ENCODE assay signal across 11 cellular contexts in the genomic region with DNA sequence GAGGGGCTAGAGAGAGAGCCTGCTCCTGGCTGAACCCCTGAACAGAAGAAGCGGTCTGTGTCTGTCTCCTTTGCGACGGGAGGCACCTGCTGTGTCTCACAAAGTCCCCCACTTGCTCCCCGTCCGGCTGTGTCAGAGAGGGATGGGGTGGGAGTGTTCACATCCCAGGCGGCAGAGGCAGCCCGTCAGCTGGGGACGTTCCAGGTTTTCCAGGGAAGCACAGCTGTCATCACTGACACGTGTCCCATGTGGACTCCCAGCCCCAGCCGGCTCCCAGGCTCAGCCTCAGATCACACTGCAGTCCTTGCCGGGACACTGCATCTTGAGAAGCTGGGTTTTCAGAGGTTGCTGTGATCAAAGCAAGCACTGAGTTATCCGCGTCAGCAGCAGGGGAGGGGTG. TPM values are rescaled to one million over a fixed set of nuclear protein-coding genes. Genes with fewer than 3 reads are reported as not detected.
DNase-seq lines count a peak whose midpoint lies in the region; ATAC-seq and TF ChIP-seq lines count a peak whose summit lies in the region.
"Had no signal": no experiment of that assay in that cellular context is flagged by ENCODE, and none has a peak within 500 bp of the region (broad histone marks: within the 10 kb centered on the region; RNA-seq: fewer than 3 reads in every experiment).

No MANE protein-coding gene starts in this region.

- no peak for TF ChIP-seq POLR2A in upper lobe of left lung (IDR thresholded peaks at IDR 0.05)

- H3K36me3 ChIP-seq in SK-N-MC (ENCODE audit: insufficient read depth, low read length): peaks cover 21% of the 10 kb centered on the region; the same call in 1 of the 2 replicates
- H3K36me3 ChIP-seq in upper lobe of left lung: peaks cover 3 to 49% (median 29%) of the 10 kb centered on the region in 4 donors

- ATAC-seq in stimulated activated effector memory CD8-positive, alpha-beta T cell treated with anti-CD3 and anti-CD28 coated beads, Interleukin-12 subunit alpha, Interleukin-12 subunit beta, amount 100 ng/mL, for 72 hours: no peak
- ATAC-seq in upper lobe of left lung (ENCODE audit: low FRiP score in 2 of 2): no peak

- no peak overlapping the region for H3K9ac ChIP-seq in SK-N-MC (ENCODE audit: insufficient read length)

- no peak for DNase-seq in activated CD4-positive, alpha-beta T cell treated with anti-CD3 and anti-CD28 coated beads, Interleukin-2, amount 10 ng/mL, durations not matched to agents 7 days and 5 days
- DNase-seq in activated CD4-positive, alpha-beta T cell treated with anti-CD3 and anti-CD28 coated beads, Interleukin-2, amount 50 U/mL, for 48 hours: no peak
- no peak for DNase-seq in SK-N-MC (ENCODE audit: low read depth, low spot score)
- DNase-seq in foreskin fibroblast: peak; percentile 20 to 44
- no peak for DNase-seq in stimulated activated effector memory CD8-positive, alpha-beta T cell treated with anti-CD3 and anti-CD28 coated beads, Interleukin-12 subunit alpha, Interleukin-12 subunit beta, amount 100 ng/mL, for 72 hours (ENCODE audit: low spot score in 2 of 2)
- no peak for DNase-seq in upper lobe of left lung
- DNase-seq in COLO829 (ENCODE audit: low spot score): no peak
- no peak for DNase-seq in HuH-7.5 (ENCODE audit: low spot score)
- DNase-seq: stimulated activated naive CD4-positive, alpha-beta T cell treated with Interleukin-2 at 50 U/mL for 16 hours had no signal

- H3K36me3 Mint-ChIP-seq in activated CD4-positive, alpha-beta T cell treated with anti-CD3 and anti-CD28 coated beads, Interleukin-2, amount 10 ng/mL, durations not matched to agents 7 days and 5 days (ENCODE audit: low read depth): peaks cover 2% of the 10 kb centered on the region
- H3K36me3 Mint-ChIP-seq in stimulated activated effector memory CD8-positive, alpha-beta T cell treated with anti-CD3 and anti-CD28 coated beads, Interleukin-12 subunit alpha, Interleukin-12 subunit beta, amount 100 ng/mL, for 72 hours: peaks cover 48% of the 10 kb centered on the region

- peaks cover 17 to 25% (median 18%) of the 10 kb centered on the region in 4 donors for H3K4me1 ChIP-seq in upper lobe of left lung

- CTCF ChIA-PET in activated CD4-positive, alpha-beta T cell treated with anti-CD3 and anti-CD28 coated beads, Interleukin-2, amount 10 ng/mL, durations not matched to agents 7 days and 5 days (lab: Charles Lee): interaction anchor here (0.9 kb wide), 1 partner anchor 211 kb away, joined by 3 read pairs; a partner anchor contains a TSS

- peak overlapping the region; percentile 93 for H3K4me3 Mint-ChIP-seq in activated CD4-positive, alpha-beta T cell treated with anti-CD3 and anti-CD28 coated beads, Interleukin-2, amount 10 ng/mL, durations not matched to agents 7 days and 5 days
- peak overlapping the region; percentile 83 for H3K4me3 Mint-ChIP-seq in stimulated activated effector memory CD8-positive, alpha-beta T cell treated with anti-CD3 and anti-CD28 coated beads, Interleukin-12 subunit alpha, Interleukin-12 subunit beta, amount 100 ng/mL, for 72 hours

- peaks cover 12% of the 10 kb centered on the region for H3K4me1 Mint-ChIP-seq in activated CD4-positive, alpha-beta T cell treated with anti-CD3 and anti-CD28 coated beads, Interleukin-2, amount 10 ng/mL, durations not matched to agents 7 days and 5 days
- peaks cover 18% of the 10 kb centered on the region for H3K4me1 Mint-ChIP-seq in stimulated activated effector memory CD8-positive, alpha-beta T cell treated with anti-CD3 and anti-CD28 coated beads, Interleukin-12 subunit alpha, Interleukin-12 subunit beta, amount 100 ng/mL, for 72 hours

- H3K27me3 Mint-ChIP-seq in activated CD4-positive, alpha-beta T cell treated with anti-CD3 and anti-CD28 coated beads, Interleukin-2, amount 10 ng/mL, durations not matched to agents 7 days and 5 days: no peaks in the 10 kb centered on the region

- H3K9me3 ChIP-seq in SK-N-MC (ENCODE audit: low read depth, low read length) (no peaks in the 10 kb centered on the region), upper lobe of left lung (no peaks in the 10 kb centered on the region)

- no peaks in the 10 kb centered on the region for H3K9me3 Mint-ChIP-seq in activated CD4-positive, alpha-beta T cell treated with anti-CD3 and anti-CD28 coated beads, Interleukin-2, amount 10 ng/mL, durations not matched to agents 7 days and 5 days
- H3K9me3 Mint-ChIP-seq in stimulated activated effector memory CD8-positive, alpha-beta T cell treated with anti-CD3 and anti-CD28 coated beads, Interleukin-12 subunit alpha, Interleukin-12 subunit beta, amount 100 ng/mL, for 72 hours: no peaks in the 10 kb centered on the region

- H3K27ac ChIP-seq in SK-N-MC (no peak overlapping the region), upper lobe of left lung (peak overlapping the region in 2 of 4 donors; percentile 90 to 91)
- H3K27ac ChIP-seq: HL-60 had no signal

- H3K4me3 ChIP-seq in SK-N-MC (peak overlapping the region; percentile 93), foreskin fibroblast (ENCODE audit: low read depth in 1 of 2, low read length in 2 of 2) (peak overlapping the region; percentile 33 to 86), upper lobe of left lung (peak overlapping the region in 1 of 4 donors; percentile 84)

- no peak for TF ChIP-seq CTCF in foreskin fibroblast (IDR thresholded peaks at IDR 0.05; ENCODE audit: low read depth, low read length)
- no peak for TF ChIP-seq CTCF in upper lobe of left lung (IDR thresholded peaks at IDR 0.05)

- 73 to 78% methylated on average over 6 to 13 of the region's 13 CpGs for WGBS in upper lobe of left lung, 2 donors

- no peaks in the 10 kb centered on the region for H3K27me3 ChIP-seq in upper lobe of left lung

- no peak for TF ChIP-seq EP300 in upper lobe of left lung (IDR thresholded peaks at IDR 0.05)

- POLR2A ChIA-PET in activated CD4-positive, alpha-beta T cell treated with anti-CD3 and anti-CD28 coated beads, Interleukin-2, amount 10 ng/mL, durations not matched to agents 7 days and 5 days (lab: Charles Lee): no interaction called here

- H3K27ac Mint-ChIP-seq in activated CD4-positive, alpha-beta T cell treated with anti-CD3 and anti-CD28 coated beads, Interleukin-2, amount 10 ng/mL, durations not matched to agents 7 days and 5 days: no peak overlapping the region
- no peak overlapping the region for H3K27ac Mint-ChIP-seq in stimulated activated effector memory CD8-positive, alpha-beta T cell treated with anti-CD3 and anti-CD28 coated beads, Interleukin-12 subunit alpha, Interleukin-12 subunit beta, amount 100 ng/mL, for 72 hours

RNA-seq across cellular contexts. Expression of a gene that starts 1.6 kb away (rescaled TPM):
- total RNA-seq in activated CD4-positive, alpha-beta T cell treated with anti-CD3 and anti-CD28 coated beads, Interleukin-2, amount 10 ng/mL, durations not matched to agents 7 days and 5 days: 10 to 100 TPM; 49.1 to 65.5 TPM
- 100 to 1,000 TPM in 1 of 6 donors, 10 to 100 TPM in 5; 13.8 to 130 (median 41.5) TPM for total RNA-seq in upper lobe of left lung

RNA-seq across cellular contexts. Expression of a gene that starts 6.0 kb away (rescaled TPM):
- not detected for total RNA-seq in activated CD4-positive, alpha-beta T cell treated with anti-CD3 and anti-CD28 coated beads, Interleukin-2, amount 10 ng/mL, durations not matched to agents 7 days and 5 days
- total RNA-seq in upper lobe of left lung: under 1 TPM in 3 of 6 donors, not detected in 3; 0.30 to 0.34 (median 0.34) TPM
- total RNA-seq: esophagus mucosa had no signal

RNA-seq across cellular contexts. Expression of a gene that starts 19.9 kb away (rescaled TPM):
- total RNA-seq in activated CD4-positive, alpha-beta T cell treated with anti-CD3 and anti-CD28 coated beads, Interleukin-2, amount 10 ng/mL, durations not matched to agents 7 days and 5 days: 10 to 100 TPM; 58.3 to 64.0 TPM
- total RNA-seq in upper lobe of left lung: 100 to 1,000 TPM in 4 of 6 donors, 10 to 100 TPM in 2; 78.0 to 463 (median 147) TPM

RNA-seq across cellular contexts. Expression of a gene that starts 38.8 kb away (rescaled TPM):
- total RNA-seq in activated CD4-positive, alpha-beta T cell treated with anti-CD3 and anti-CD28 coated beads, Interleukin-2, amount 10 ng/mL, durations not matched to agents 7 days and 5 days: 10 to 100 TPM; 60.6 to 73.5 TPM
- total RNA-seq in upper lobe of left lung: 100 to 1,000 TPM in 1 of 6 donors, 10 to 100 TPM in 5; 31.4 to 112 (median 48.4) TPM

RNA-seq across cellular contexts. Expression of a gene that starts 50.4 kb away (rescaled TPM):
- 1 to 10 TPM; 1.9 to 2.7 TPM for total RNA-seq in activated CD4-positive, alpha-beta T cell treated with anti-CD3 and anti-CD28 coated beads, Interleukin-2, amount 10 ng/mL, durations not matched to agents 7 days and 5 days
- total RNA-seq in upper lobe of left lung: 1 to 10 TPM in 4 of 6 donors, under 1 TPM in 1, not detected in 1; 0.30 to 5.4 (median 2.9) TPM

Comparison
In these comparisons a context has a peak if more than half of its experiments do, and no peak if none do; other contexts are left out.
1. DNase-seq: peak in foreskin fibroblast (2 of 2); none in activated CD4-positive, alpha-beta T cell treated with anti-CD3 and anti-CD28 coated beads, Interleukin-2, amount 10 ng/mL, durations not matched to agents 7 days and 5 days (single experiment), activated CD4-positive, alpha-beta T cell treated with anti-CD3 and anti-CD28 coated beads, Interleukin-2, amount 50 U/mL, for 48 hours (0 of 2), SK-N-MC (single experiment), stimulated activated effector memory CD8-positive, alpha-beta T cell treated with anti-CD3 and anti-CD28 coated beads, Interleukin-12 subunit alpha, Interleukin-12 subunit beta, amount 100 ng/mL, for 72 hours (0 of 2), upper lobe of left lung (0 of 2), COLO829 (single experiment) and HuH-7.5 (single experiment).